Comparison of ENCODE assay signal across 8 cellular contexts in the genomic region with DNA sequence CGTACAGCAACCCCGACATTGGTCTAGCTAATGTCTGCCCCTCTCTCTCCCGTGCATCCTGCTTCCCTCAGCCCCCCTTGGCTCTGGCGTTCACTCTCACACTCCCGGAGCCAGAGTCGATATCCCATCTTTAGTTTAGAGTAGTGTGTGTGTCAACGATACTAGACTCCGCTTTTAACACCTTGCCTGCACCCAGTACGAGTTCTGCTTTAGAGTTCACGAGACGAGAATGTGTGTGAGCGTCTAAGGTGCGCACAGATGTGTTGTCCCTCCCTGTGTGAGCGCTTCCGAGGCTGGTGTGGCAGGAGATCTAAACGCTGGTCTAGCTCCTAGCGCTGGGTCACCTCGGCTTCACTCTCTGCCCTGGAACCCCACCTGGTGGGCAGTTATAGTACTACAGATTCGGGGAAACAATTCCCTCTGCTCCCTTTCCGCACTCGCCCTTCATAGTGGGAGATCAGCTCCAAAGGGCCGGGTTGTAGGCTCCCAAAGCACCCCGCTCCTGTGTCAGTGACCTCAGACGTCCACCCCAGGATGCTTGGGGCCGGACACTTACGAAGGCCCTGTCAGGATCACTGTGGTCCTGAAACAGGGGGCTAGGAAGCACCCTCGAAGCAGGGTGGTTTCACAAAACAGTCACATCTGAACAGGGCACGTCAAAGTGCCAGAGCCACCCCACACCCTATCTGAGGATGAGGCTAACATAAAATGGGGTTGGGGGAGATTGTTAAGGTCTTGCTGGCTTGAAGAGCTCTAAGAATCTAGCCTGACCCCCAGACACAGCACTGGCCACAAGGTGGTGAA. TPM values are rescaled to one million over a fixed set of nuclear protein-coding genes. Genes with fewer than 3 reads are reported as not detected.
DNase-seq lines count a peak whose midpoint lies in the region; ATAC-seq, FAIRE-seq and TF ChIP-seq lines count a peak whose summit lies in the region.

No MANE protein-coding gene starts in this region.

- CTCF ChIA-PET in GM12878 (lab: Yijun Ruan, JAX) = interaction anchor here (0.8 to 3.6 kb wide), 8 partner anchors 9 to 621 kb away, joined by 3 to 28 read pairs (median 4); no protein-coding TSS in a partner anchor

- DNase-seq in GM12865 (ENCODE audit: low read depth) (peak; percentile 65), NCI-H1694 treated with DMSO at 0.1 percent for 48 hours (lab: John Stamatoyannopoulos, UW) (peak; percentile 85), T1000 (lab: John Stamatoyannopoulos, UW) (peak; percentile 66), GM12878 (ENCODE audit: low read depth, low spot score) (peak; percentile 5), hypothalamus (lab: John Stamatoyannopoulos, UW) (peak in 48 of 51 donors; percentile 24 to 89 (median 62)), skeletal muscle cell (ENCODE audit: low read depth) (peak; percentile 13)

- no peaks in the 10 kb centered on the region for H3K4me1 ChIP-seq in GM12878 (ENCODE audit: control insufficient read depth, insufficient read depth, low read length)

- WGBS in GM12878 (ENCODE audit: insufficient coverage, insufficient replicate concordance, low lambda C conversion rate, missing lambda C conversion rate) = 10% methylated on average over 28 of the region's 28 CpGs

- no TSS peak for BruUV-seq in GM12878 (replicated peaks; lab: Mats Ljungman, UMichigan)

- TF ChIP-seq CTCF in GM12865 (IDR thresholded peaks at IDR 0.05; ENCODE audit: insufficient read depth, low read depth, low read length, missing control alignments) = peak; percentile 76
- peak; percentile 68 to 77 (median 73) for TF ChIP-seq CTCF in GM12878 (IDR thresholded peaks at IDR 0.05 in 2 of 3, conservative IDR thresholded peaks at IDR 0.05 in 1 of 3; ENCODE audit: control insufficient read depth in 2 of 3, extremely low read depth in 1 of 3, insufficient read depth in 1 of 3, low read depth in 3 of 3, low read length in 3 of 3)

- no peak for TF ChIP-seq EP300 in GM12878 (IDR thresholded peaks at IDR 0.05; ENCODE audit: borderline replicate concordance in 1 of 2, control insufficient read depth in 1 of 2, low read depth in 2 of 2, low read length in 2 of 2)

- in situ Hi-C loops in GM12878 (cut with MboI) = loop anchor here (5.0 kb wide), 1 partner anchor 603 kb away; no protein-coding TSS in a partner anchor

- peaks cover 13 to 14% of the 10 kb centered on the region in 2 experiments; a peak in 3 of 4 replicates for H3K27me3 ChIP-seq in GM12878 (replicated peaks in 1 of 2; ENCODE audit: control insufficient read depth in 2 of 2, insufficient read depth in 2 of 2, low read length in 1 of 2)

- SMC1A ChIA-PET in GM12878 (lab: Charles Lee; ENCODE audit: uncharacterized antibody, unreplicated experiment) = interaction anchor here (0.9 to 2.3 kb wide), 2 partner anchors 226 to 429 kb away, joined by 4 to 13 read pairs; no protein-coding TSS in a partner anchor

- H3K4me2 ChIP-seq in GM12878 (ENCODE audit: control insufficient read depth, insufficient read depth) = no peak overlapping the region

- no peak overlapping the region for H3K27ac ChIP-seq in GM12878 (ENCODE audit: control insufficient read depth, insufficient read depth)

- H2AFZ ChIP-seq in GM12878 (ENCODE audit: control insufficient read depth, low read depth, low read length) = no peak overlapping the region

- ATAC-seq in HG02884 (IDR thresholded peaks at IDR 0.05; ENCODE audit: unreplicated experiment) = peak; percentile 88
- ATAC-seq in GM12878 = peak; percentile 92
- ATAC-seq in GM19023 (IDR thresholded peaks at IDR 0.05; ENCODE audit: unreplicated experiment) = no peak

- intact Hi-C loops in GM12878 (cut with micrococcal nuclease; ENCODE audit: unreplicated experiment) = loop anchor here (1.0 to 5.0 kb wide), 5 partner anchors 226 to 618 kb away; no protein-coding TSS in a partner anchor

- TF ChIP-seq POLR2A in GM12878 (IDR thresholded peaks at IDR 0.05; ENCODE audit: low read depth, low read length) = no peak

- peak; percentile 77 for FAIRE-seq in GM12878 (lab: Jason Lieb, UNC)

- no peak overlapping the region for H3K9ac ChIP-seq in GM12878 (ENCODE audit: control insufficient read depth, insufficient read depth, low read length)

- no peaks in the 10 kb centered on the region for H3K36me3 ChIP-seq in GM12878 (ENCODE audit: control insufficient read depth in 2 of 2, insufficient read depth in 2 of 2, low read length in 1 of 2)

- POLR2A ChIA-PET in GM12878 (lab: Charles Lee) = no interaction called here

- no peaks in the 10 kb centered on the region for H3K79me2 ChIP-seq in GM12878 (ENCODE audit: control insufficient read depth, insufficient read depth, low read length)

- no peaks in the 10 kb centered on the region for H4K20me1 ChIP-seq in GM12878 (ENCODE audit: control insufficient read depth, insufficient read depth)

- peak; percentile 73 for TF ChIP-seq RAD21 in GM12878 (IDR thresholded peaks at IDR 0.05; ENCODE audit: insufficient read depth, low read depth, low read length)

- H3K4me3 ChIP-seq in GM12865 (ENCODE audit: low read depth, low read length) (no peak overlapping the region), GM12878 (no peak overlapping the region), skeletal muscle cell (ENCODE audit: low read depth, low read length) (peak overlapping the region; percentile 13)

- RAD21 ChIA-PET in GM12878 (lab: Charles Lee; ENCODE audit: unreplicated experiment) = interaction anchor here (0.7 to 1.1 kb wide), 4 partner anchors 10 to 605 kb away, joined by 3 to 10 read pairs (median 4); no protein-coding TSS in a partner anchor

- H3K9me3 ChIP-seq in GM12878 (replicated peaks; ENCODE audit: control insufficient read depth, insufficient read depth, low read length) = no peaks in the 10 kb centered on the region; the same call in 2 of the 3 replicates

TF ChIP-seq in GM12878, 131 proteins besides CTCF, POLR2A, EP300 and RAD21:
- TF ChIP-seq EZH2 (IDR thresholded peaks at IDR 0.05; ENCODE audit: borderline replicate concordance, control insufficient read depth, low read depth, low read length) (0 out of 2 replicates have a peak, but pooled peaks have one; percentile 58), SMC3 (IDR thresholded peaks at IDR 0.05; ENCODE audit: borderline replicate concordance, low read length) (peak; percentile 73), PML (IDR thresholded peaks at IDR 0.05; ENCODE audit: low read length) (no peak)
TF ChIP-seq in GM12878: peak in this region for 2.

RNA-seq across cellular contexts. Expression of a gene that starts 2.7 kb away (rescaled TPM):
- total RNA-seq in GM12878 (2013; cell fraction: nucleolus; rRNA removed) = 0.79 TPM in 1 of 2 replicates, not detected in the other
- not detected in 2 replicates for total RNA-seq in GM12878 (2014; rRNA removed)
- total RNA-seq in GM12878 (2014; rRNA removed; fragmentation: Illumina TruSeq; extraction: Trizol) = not detected in 2 replicates
- total RNA-seq in GM12878 (2021) = not detected in 2 replicates
- polyA plus RNA-seq in GM12878 (2011; ENCODE audit: low read depth) = not detected
- not detected in 2 replicates for polyA plus RNA-seq in GM12878 (2011; rRNA removed)
- polyA plus RNA-seq in GM12878 (2011; cell fraction: cytosol; rRNA removed) = 0.01 TPM in 1 of 2 replicates, not detected in the other
- polyA plus RNA-seq in GM12878 (2011; cell fraction: nucleus; rRNA removed) = 0.04 TPM in 1 of 2 replicates, not detected in the other
- polyA plus RNA-seq in GM12878 (2012) = not detected in 2 replicates
- not detected in 2 replicates for polyA plus RNA-seq in GM12878 (2014; fragmentation: Illumina TruSeq; extraction: Trizol)
- polyA plus RNA-seq in GM12878 (2014; fragmentation: Nextera tagmentation; extraction: Ambion mirVana) = not detected
- not detected in 2 replicates for polyA plus RNA-seq in GM12878 (2014; rRNA removed)
- polyA plus RNA-seq in GM12878 (2016; fragmentation: Nextera tagmentation; extraction: Ambion mirVana) = not detected
- polyA minus RNA-seq in GM12878 (2011; rRNA and poly(A)+ RNA removed) = not detected in 2 replicates
- polyA minus RNA-seq in GM12878 (2011; cell fraction: cytosol; rRNA and poly(A)+ RNA removed) = 0.21 and 1.1 TPM in 2 replicates
- under 0.01 TPM in 1 of 2 replicates, not detected in the other for polyA minus RNA-seq in GM12878 (2011; cell fraction: nucleus; rRNA and poly(A)+ RNA removed)

Comparison
In these comparisons a context has a peak if more than half of its experiments do, and no peak if none do; other contexts are left out.
1. DNase-seq: peak in every context shown above with its lines; median percentile 85 in NCI-H1694 treated with DMSO at 0.1 percent for 48 hours; 66 in T1000; 65 in GM12865; 62 in hypothalamus; 13 in skeletal muscle cell; 5 in GM12878.